In genomic region chr7:23931633-23932032, GRCh38 we compare ENCODE assay signal across 33 cellular contexts.
"Had no signal": no experiment of that assay in that cellular context is flagged by ENCODE, and none has a peak within 500 bp of the region (broad histone marks: within the 10 kb centered on the region; RNA-seq: fewer than 3 reads in every experiment).

No MANE protein-coding gene starts in this region.

- H3K27me3 Mint-ChIP-seq: effector memory CD8-positive, alpha-beta T cell had no signal

- H3K4me1 ChIP-seq: adrenal gland, body of pancreas, heart left ventricle, neural progenitor cell, suprapubic skin, tibial artery had no signal

- H3K9me3 Mint-ChIP-seq: activated naive CD4-positive, alpha-beta T cell treated with anti-CD3 and anti-CD28 coated beads for 36 hours; activated T-helper 1 cell treated with anti-CD3 and anti-CD28 coated beads, Interleukin-12 subunit alpha, Interleukin-12 subunit beta, Interleukin-2, Interleukin-4 antibody, amounts not matched to agents 30 ng/mL and 10 ng/mL and 1 ng/mL, durations not matched to agents 14 hours and 24 hours and 36 hours; effector memory CD8-positive, alpha-beta T cell; natural killer cell; T-helper 1 cell treated with Interleukin-12 subunit alpha and Interleukin-12 subunit beta and Interleukin-4 antibody, amounts not matched to agents 30 μg/mL and 1 μg/mL, for 36 hours had no signal

- H3K4me3 Mint-ChIP-seq: activated naive CD4-positive, alpha-beta T cell treated with anti-CD3 and anti-CD28 coated beads for 36 hours; activated naive CD8-positive, alpha-beta T cell treated with anti-CD3 and anti-CD28 coated beads for 36 hours; activated T-helper 1 cell treated with anti-CD3 and anti-CD28 coated beads, Interleukin-12 subunit alpha, Interleukin-12 subunit beta, Interleukin-2, Interleukin-4 antibody, amounts not matched to agents 30 ng/mL and 10 ng/mL and 1 ng/mL, durations not matched to agents 14 hours and 24 hours and 36 hours; effector memory CD8-positive, alpha-beta T cell; immature natural killer cell; natural killer cell; neural progenitor cell; T-helper 1 cell treated with Interleukin-12 subunit alpha and Interleukin-12 subunit beta and Interleukin-4 antibody, amounts not matched to agents 30 μg/mL and 1 μg/mL, for 36 hours had no signal

- H2AFZ ChIP-seq: neural progenitor cell had no signal

- H3K4me1 Mint-ChIP-seq: activated naive CD8-positive, alpha-beta T cell treated with anti-CD3 and anti-CD28 coated beads for 36 hours; immature natural killer cell; natural killer cell; neural progenitor cell had no signal

- H3K9me3 ChIP-seq: adrenal gland, body of pancreas, suprapubic skin, tibial artery had no signal

- H3K36me3 ChIP-seq: adrenal gland, heart left ventricle, neural progenitor cell, suprapubic skin, tibial artery had no signal

- H3K27ac ChIP-seq: adrenal gland, body of pancreas, coronary artery, heart left ventricle, neural progenitor cell, suprapubic skin, tibial artery, VCaP had no signal

- H3K4me2 ChIP-seq: neural progenitor cell had no signal

- FAIRE-seq: kidney, TTC549 had no signal

- ATAC-seq: activated CD4-positive, CD25-positive, alpha-beta regulatory T cell treated with anti-CD3 and anti-CD28 coated beads, Interleukin-2, amount 50 U/mL, for 24 hours; body of pancreas; effector memory CD8-positive, alpha-beta T cell; heart left ventricle; left colon; natural killer cell; right cardiac atrium had no signal

- H3K27ac Mint-ChIP-seq: activated naive CD4-positive, alpha-beta T cell treated with anti-CD3 and anti-CD28 coated beads for 36 hours; activated naive CD8-positive, alpha-beta T cell treated with anti-CD3 and anti-CD28 coated beads for 36 hours; activated T-helper 1 cell treated with anti-CD3 and anti-CD28 coated beads, Interleukin-12 subunit alpha, Interleukin-12 subunit beta, Interleukin-2, Interleukin-4 antibody, amounts not matched to agents 30 ng/mL and 10 ng/mL and 1 ng/mL, durations not matched to agents 14 hours and 24 hours and 36 hours; effector memory CD8-positive, alpha-beta T cell; immature natural killer cell; natural killer cell; neural progenitor cell; T-helper 1 cell treated with Interleukin-12 subunit alpha and Interleukin-12 subunit beta and Interleukin-4 antibody, amounts not matched to agents 30 μg/mL and 1 μg/mL, for 36 hours had no signal

- H3K4me3 ChIP-seq: adrenal gland, body of pancreas, coronary artery, heart left ventricle, neural progenitor cell, suprapubic skin, tibial artery had no signal

- H3K27me3 ChIP-seq: adrenal gland, body of pancreas, heart left ventricle, neural progenitor cell, suprapubic skin, tibial artery had no signal

- H3K9ac ChIP-seq: neural progenitor cell had no signal

- H3K36me3 Mint-ChIP-seq: activated naive CD8-positive, alpha-beta T cell treated with anti-CD3 and anti-CD28 coated beads for 36 hours; immature natural killer cell; natural killer cell; neural progenitor cell had no signal

- DNase-seq: activated CD4-positive, alpha-beta T cell treated with anti-CD3 and anti-CD28 coated beads for 48 hours; activated CD4-positive, alpha-beta T cell treated with anti-CD3 and anti-CD28 coated beads, Interleukin-2, amount 50 U/mL, for 48 hours; activated CD8-positive, alpha-beta memory T cell treated with anti-CD3 and anti-CD28 coated beads, Interleukin-2, amount 50 U/mL, for 4 hours; activated effector memory CD4-positive, alpha-beta T cell treated with anti-CD3 and anti-CD28 coated beads, Interleukin-2, amount 50 U/mL, for 16 hours; activated naive CD4-positive, alpha-beta T cell treated with anti-CD3 and anti-CD28 coated beads for 36 hours; activated naive CD8-positive, alpha-beta T cell treated with anti-CD3 and anti-CD28 coated beads for 36 hours; activated T-cell treated with anti-CD3 and anti-CD28 coated beads, Interleukin-2, amount 50 U/mL, for 1 hour; adrenal gland; aorta; body of pancreas; effector memory CD8-positive, alpha-beta T cell; foreskin fibroblast; heart left ventricle; hypothalamus; immature natural killer cell; kidney; left colon; mesendoderm; natural killer cell; occipital lobe; right cardiac atrium; stimulated activated CD4-positive, alpha-beta T cell treated with anti-CD3 and anti-CD28 coated beads, Interleukin-15, amount 100 ng/mL, for 24 hours; stimulated activated naive CD4-positive, alpha-beta T cell; T-helper 9 cell; tibial artery had no signal
